1 cellular context compared by ENCODE assay signal in genomic region chr11:129853508-129854228, GRCh38.
TF ChIP-seq lines count a peak whose summit lies in the region.

No MANE protein-coding gene starts in this region.

TF ChIP-seq in HepG2, 621 proteins besides CTCF, POLR2A, EP300 and RAD21 (continued from another document and continues in another):
- TF ChIP-seq ZSCAN5A (CRISPR knock-in tag; IDR thresholded peaks at IDR 0.05; ENCODE audit: borderline replicate concordance): no peak
- peak; percentile 64; the same call in 1 of the 2 replicates for TF ChIP-seq TOE1 (CRISPR knock-in tag; IDR thresholded peaks at IDR 0.05)
- TF ChIP-seq FLYWCH1 (CRISPR knock-in tag; IDR thresholded peaks at IDR 0.05): no peak
- TF ChIP-seq, protein P1, sequence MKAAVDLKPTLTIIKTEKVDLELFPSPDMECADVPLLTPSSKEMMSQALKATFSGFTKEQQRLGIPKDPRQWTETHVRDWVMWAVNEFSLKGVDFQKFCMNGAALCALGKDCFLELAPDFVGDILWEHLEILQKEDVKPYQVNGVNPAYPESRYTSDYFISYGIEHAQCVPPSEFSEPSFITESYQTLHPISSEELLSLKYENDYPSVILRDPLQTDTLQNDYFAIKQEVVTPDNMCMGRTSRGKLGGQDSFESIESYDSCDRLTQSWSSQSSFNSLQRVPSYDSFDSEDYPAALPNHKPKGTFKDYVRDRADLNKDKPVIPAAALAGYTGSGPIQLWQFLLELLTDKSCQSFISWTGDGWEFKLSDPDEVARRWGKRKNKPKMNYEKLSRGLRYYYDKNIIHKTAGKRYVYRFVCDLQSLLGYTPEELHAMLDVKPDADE (CRISPR knock-in tag; IDR thresholded peaks at IDR 0.05): no peak
- no peak for TF ChIP-seq ZMYM2 (CRISPR knock-in tag; IDR thresholded peaks at IDR 0.05)
- peak; percentile 92 for TF ChIP-seq SALL1 (CRISPR knock-in tag; IDR thresholded peaks at IDR 0.05)
- TF ChIP-seq SUZ12 (IDR thresholded peaks at IDR 0.05; ENCODE audit: low read depth, low read length): no peak
- no peak for TF ChIP-seq GLMP (CRISPR knock-in tag; IDR thresholded peaks at IDR 0.05; ENCODE audit: borderline replicate concordance)
- TF ChIP-seq REXO4 (CRISPR knock-in tag; IDR thresholded peaks at IDR 0.05; ENCODE audit: borderline replicate concordance): no peak
- no peak for TF ChIP-seq ZNF282 (IDR thresholded peaks at IDR 0.05; ENCODE audit: partially characterized antibody)
- no peak for TF ChIP-seq ZNF652 (CRISPR knock-in tag; IDR thresholded peaks at IDR 0.05; ENCODE audit: borderline replicate concordance, low read depth)
- TF ChIP-seq, protein P2, sequence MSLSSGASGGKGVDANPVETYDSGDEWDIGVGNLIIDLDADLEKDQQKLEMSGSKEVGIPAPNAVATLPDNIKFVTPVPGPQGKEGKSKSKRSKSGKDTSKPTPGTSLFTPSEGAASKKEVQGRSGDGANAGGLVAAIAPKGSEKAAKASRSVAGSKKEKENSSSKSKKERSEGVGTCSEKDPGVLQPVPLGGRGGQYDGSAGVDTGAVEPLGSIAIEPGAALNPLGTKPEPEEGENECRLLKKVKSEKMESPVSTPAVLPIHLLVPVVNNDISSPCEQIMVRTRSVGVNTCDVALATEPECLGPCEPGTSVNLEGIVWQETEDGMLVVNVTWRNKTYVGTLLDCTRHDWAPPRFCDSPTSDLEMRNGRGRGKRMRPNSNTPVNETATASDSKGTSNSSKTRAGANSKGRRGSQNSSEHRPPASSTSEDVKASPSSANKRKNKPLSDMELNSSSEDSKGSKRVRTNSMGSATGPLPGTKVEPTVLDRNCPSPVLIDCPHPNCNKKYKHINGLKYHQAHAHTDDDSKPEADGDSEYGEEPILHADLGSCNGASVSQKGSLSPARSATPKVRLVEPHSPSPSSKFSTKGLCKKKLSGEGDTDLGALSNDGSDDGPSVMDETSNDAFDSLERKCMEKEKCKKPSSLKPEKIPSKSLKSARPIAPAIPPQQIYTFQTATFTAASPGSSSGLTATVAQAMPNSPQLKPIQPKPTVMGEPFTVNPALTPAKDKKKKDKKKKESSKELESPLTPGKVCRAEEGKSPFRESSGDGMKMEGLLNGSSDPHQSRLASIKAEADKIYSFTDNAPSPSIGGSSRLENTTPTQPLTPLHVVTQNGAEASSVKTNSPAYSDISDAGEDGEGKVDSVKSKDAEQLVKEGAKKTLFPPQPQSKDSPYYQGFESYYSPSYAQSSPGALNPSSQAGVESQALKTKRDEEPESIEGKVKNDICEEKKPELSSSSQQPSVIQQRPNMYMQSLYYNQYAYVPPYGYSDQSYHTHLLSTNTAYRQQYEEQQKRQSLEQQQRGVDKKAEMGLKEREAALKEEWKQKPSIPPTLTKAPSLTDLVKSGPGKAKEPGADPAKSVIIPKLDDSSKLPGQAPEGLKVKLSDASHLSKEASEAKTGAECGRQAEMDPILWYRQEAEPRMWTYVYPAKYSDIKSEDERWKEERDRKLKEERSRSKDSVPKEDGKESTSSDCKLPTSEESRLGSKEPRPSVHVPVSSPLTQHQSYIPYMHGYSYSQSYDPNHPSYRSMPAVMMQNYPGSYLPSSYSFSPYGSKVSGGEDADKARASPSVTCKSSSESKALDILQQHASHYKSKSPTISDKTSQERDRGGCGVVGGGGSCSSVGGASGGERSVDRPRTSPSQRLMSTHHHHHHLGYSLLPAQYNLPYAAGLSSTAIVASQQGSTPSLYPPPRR (CRISPR knock-in tag; IDR thresholded peaks at IDR 0.05; ENCODE audit: borderline replicate concordance): peak; percentile 81; the same call in 1 of the 2 replicates
- TF ChIP-seq ZNF138 (CRISPR knock-in tag; IDR thresholded peaks at IDR 0.05; ENCODE audit: low read depth): no peak
- TF ChIP-seq MAFK (conservative IDR thresholded peaks at IDR 0.05 in 1 of 2, IDR thresholded peaks at IDR 0.05 in 1 of 2; ENCODE audit: low read length in 2 of 2): no peak
- peak; percentile 71; the same call in 1 of the 2 replicates for TF ChIP-seq DPF2 (CRISPR knock-in tag; IDR thresholded peaks at IDR 0.05; ENCODE audit: borderline replicate concordance, low read depth)
- TF ChIP-seq TRIM24 (CRISPR knock-in tag; IDR thresholded peaks at IDR 0.05): no peak
- TF ChIP-seq XBP1 (CRISPR knock-in tag; IDR thresholded peaks at IDR 0.05): no peak
- TF ChIP-seq, protein P3, sequence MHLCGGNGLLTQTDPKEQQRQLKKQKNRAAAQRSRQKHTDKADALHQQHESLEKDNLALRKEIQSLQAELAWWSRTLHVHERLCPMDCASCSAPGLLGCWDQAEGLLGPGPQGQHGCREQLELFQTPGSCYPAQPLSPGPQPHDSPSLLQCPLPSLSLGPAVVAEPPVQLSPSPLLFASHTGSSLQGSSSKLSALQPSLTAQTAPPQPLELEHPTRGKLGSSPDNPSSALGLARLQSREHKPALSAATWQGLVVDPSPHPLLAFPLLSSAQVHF (CRISPR knock-in tag; IDR thresholded peaks at IDR 0.05): no peak
- no peak for TF ChIP-seq KDM3A (CRISPR knock-in tag; IDR thresholded peaks at IDR 0.05; ENCODE audit: low read depth)
- TF ChIP-seq ZNF546 (CRISPR knock-in tag; conservative IDR thresholded peaks at IDR 0.05): no peak
- no peak for TF ChIP-seq HOXA9 (CRISPR knock-in tag; IDR thresholded peaks at IDR 0.05; ENCODE audit: borderline replicate concordance)
- no peak for TF ChIP-seq ZNF543 (CRISPR knock-in tag; IDR thresholded peaks at IDR 0.05)
- no peak for TF ChIP-seq DNMT1 (CRISPR knock-in tag; IDR thresholded peaks at IDR 0.05)
- TF ChIP-seq ZBTB7A (CRISPR knock-in tag; IDR thresholded peaks at IDR 0.05): 0 out of 2 replicates have a peak, but pooled peaks have one; percentile 28
- peak; percentile 75; the same call in 1 of the 2 replicates for TF ChIP-seq ZSCAN9 (CRISPR knock-in tag; IDR thresholded peaks at IDR 0.05; ENCODE audit: borderline replicate concordance)
- TF ChIP-seq, protein P4, sequence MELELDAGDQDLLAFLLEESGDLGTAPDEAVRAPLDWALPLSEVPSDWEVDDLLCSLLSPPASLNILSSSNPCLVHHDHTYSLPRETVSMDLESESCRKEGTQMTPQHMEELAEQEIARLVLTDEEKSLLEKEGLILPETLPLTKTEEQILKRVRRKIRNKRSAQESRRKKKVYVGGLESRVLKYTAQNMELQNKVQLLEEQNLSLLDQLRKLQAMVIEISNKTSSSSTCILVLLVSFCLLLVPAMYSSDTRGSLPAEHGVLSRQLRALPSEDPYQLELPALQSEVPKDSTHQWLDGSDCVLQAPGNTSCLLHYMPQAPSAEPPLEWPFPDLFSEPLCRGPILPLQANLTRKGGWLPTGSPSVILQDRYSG (CRISPR knock-in tag; IDR thresholded peaks at IDR 0.05): no peak
- peak; percentile 81 for TF ChIP-seq PHF21A (CRISPR knock-in tag; IDR thresholded peaks at IDR 0.05)
- no peak for TF ChIP-seq FOXA1 (IDR thresholded peaks at IDR 0.05)
- TF ChIP-seq FOXA1 (CRISPR knock-in tag; IDR thresholded peaks at IDR 0.05): peak; percentile 96
- no peak for TF ChIP-seq NAIF1 (CRISPR knock-in tag; IDR thresholded peaks at IDR 0.05; ENCODE audit: borderline replicate concordance)
- TF ChIP-seq KLF12 (CRISPR knock-in tag; IDR thresholded peaks at IDR 0.05; ENCODE audit: borderline replicate concordance): no peak; the same call in 1 of the 2 replicates
- no peak for TF ChIP-seq RFX1 (IDR thresholded peaks at IDR 0.05)
- TF ChIP-seq, protein P5, sequence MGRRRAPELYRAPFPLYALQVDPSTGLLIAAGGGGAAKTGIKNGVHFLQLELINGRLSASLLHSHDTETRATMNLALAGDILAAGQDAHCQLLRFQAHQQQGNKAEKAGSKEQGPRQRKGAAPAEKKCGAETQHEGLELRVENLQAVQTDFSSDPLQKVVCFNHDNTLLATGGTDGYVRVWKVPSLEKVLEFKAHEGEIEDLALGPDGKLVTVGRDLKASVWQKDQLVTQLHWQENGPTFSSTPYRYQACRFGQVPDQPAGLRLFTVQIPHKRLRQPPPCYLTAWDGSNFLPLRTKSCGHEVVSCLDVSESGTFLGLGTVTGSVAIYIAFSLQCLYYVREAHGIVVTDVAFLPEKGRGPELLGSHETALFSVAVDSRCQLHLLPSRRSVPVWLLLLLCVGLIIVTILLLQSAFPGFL (CRISPR knock-in tag; IDR thresholded peaks at IDR 0.05): no peak
- TF ChIP-seq ZNF224 (CRISPR knock-in tag; IDR thresholded peaks at IDR 0.05): peak; percentile 68; the same call in 1 of the 2 replicates
- no peak; the same call in 1 of the 2 replicates for TF ChIP-seq ZNF7 (CRISPR knock-in tag; IDR thresholded peaks at IDR 0.05)
- no peak for TF ChIP-seq MLXIP (CRISPR knock-in tag; IDR thresholded peaks at IDR 0.05; ENCODE audit: borderline replicate concordance)
- no peak for TF ChIP-seq GABPA (IDR thresholded peaks at IDR 0.05; ENCODE audit: low read depth, low read length)
- TF ChIP-seq GABPA (CRISPR knock-in tag; IDR thresholded peaks at IDR 0.05; ENCODE audit: low read depth): peak; percentile 49; the same call in 1 of the 2 replicates
- TF ChIP-seq FOXO1 (CRISPR knock-in tag; IDR thresholded peaks at IDR 0.05): peak; percentile 93
- TF ChIP-seq RFX3 (CRISPR knock-in tag; IDR thresholded peaks at IDR 0.05): no peak
- no peak for TF ChIP-seq ZKSCAN5 (CRISPR knock-in tag; IDR thresholded peaks at IDR 0.05)
- TF ChIP-seq, protein P6, sequence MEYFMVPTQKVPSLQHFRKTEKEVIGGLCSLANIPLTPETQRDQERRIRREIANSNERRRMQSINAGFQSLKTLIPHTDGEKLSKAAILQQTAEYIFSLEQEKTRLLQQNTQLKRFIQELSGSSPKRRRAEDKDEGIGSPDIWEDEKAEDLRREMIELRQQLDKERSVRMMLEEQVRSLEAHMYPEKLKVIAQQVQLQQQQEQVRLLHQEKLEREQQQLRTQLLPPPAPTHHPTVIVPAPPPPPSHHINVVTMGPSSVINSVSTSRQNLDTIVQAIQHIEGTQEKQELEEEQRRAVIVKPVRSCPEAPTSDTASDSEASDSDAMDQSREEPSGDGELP (IDR thresholded peaks at IDR 0.05; ENCODE audit: borderline replicate concordance, low read depth): peak; percentile 93
- peak; percentile 70 for TF ChIP-seq ZMYM4 (CRISPR knock-in tag; IDR thresholded peaks at IDR 0.05)
- TF ChIP-seq YEATS4 (CRISPR knock-in tag; IDR thresholded peaks at IDR 0.05; ENCODE audit: borderline replicate concordance): 0 out of 2 replicates have a peak, but pooled peaks have one; percentile 37
- peak; percentile 59; the same call in 1 of the 2 replicates for TF ChIP-seq RCOR2 (CRISPR knock-in tag; IDR thresholded peaks at IDR 0.05)
- peak; percentile 70 for TF ChIP-seq HOXA3 (CRISPR knock-in tag; IDR thresholded peaks at IDR 0.05)
- no peak for TF ChIP-seq KLF15 (CRISPR knock-in tag; IDR thresholded peaks at IDR 0.05; ENCODE audit: borderline replicate concordance)
- TF ChIP-seq TCF7L2 (IDR thresholded peaks at IDR 0.05; ENCODE audit: low read depth, low read length): no peak
- TF ChIP-seq ZNF678 (CRISPR knock-in tag; IDR thresholded peaks at IDR 0.05): no peak
- TF ChIP-seq NFATC3 (CRISPR knock-in tag; IDR thresholded peaks at IDR 0.05): no peak
- TF ChIP-seq, protein P7, sequence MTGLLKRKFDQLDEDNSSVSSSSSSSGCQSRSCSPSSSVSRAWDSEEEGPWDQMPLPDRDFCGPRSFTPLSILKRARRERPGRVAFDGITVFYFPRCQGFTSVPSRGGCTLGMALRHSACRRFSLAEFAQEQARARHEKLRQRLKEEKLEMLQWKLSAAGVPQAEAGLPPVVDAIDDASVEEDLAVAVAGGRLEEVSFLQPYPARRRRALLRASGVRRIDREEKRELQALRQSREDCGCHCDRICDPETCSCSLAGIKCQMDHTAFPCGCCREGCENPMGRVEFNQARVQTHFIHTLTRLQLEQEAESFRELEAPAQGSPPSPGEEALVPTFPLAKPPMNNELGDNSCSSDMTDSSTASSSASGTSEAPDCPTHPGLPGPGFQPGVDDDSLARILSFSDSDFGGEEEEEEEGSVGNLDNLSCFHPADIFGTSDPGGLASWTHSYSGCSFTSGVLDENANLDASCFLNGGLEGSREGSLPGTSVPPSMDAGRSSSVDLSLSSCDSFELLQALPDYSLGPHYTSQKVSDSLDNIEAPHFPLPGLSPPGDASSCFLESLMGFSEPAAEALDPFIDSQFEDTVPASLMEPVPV (CRISPR knock-in tag; IDR thresholded peaks at IDR 0.05): no peak
- TF ChIP-seq ZBTB1 (CRISPR knock-in tag; IDR thresholded peaks at IDR 0.05; ENCODE audit: borderline replicate concordance): no peak
- no peak for TF ChIP-seq ZNF251 (CRISPR knock-in tag; IDR thresholded peaks at IDR 0.05)
- TF ChIP-seq ZKSCAN1 (IDR thresholded peaks at IDR 0.05; ENCODE audit: low read length): no peak
- peak; percentile 72; the same call in 1 of the 2 replicates for TF ChIP-seq PITX1 (CRISPR knock-in tag; IDR thresholded peaks at IDR 0.05)
- TF ChIP-seq SETDB1 (CRISPR knock-in tag; IDR thresholded peaks at IDR 0.05; ENCODE audit: borderline replicate concordance): no peak
- peak; percentile 25 for TF ChIP-seq ASH2L (IDR thresholded peaks at IDR 0.05; ENCODE audit: insufficient read length, low read depth, low read length)
